28 cellular contexts compared by ENCODE assay signal in the genomic region with DNA sequence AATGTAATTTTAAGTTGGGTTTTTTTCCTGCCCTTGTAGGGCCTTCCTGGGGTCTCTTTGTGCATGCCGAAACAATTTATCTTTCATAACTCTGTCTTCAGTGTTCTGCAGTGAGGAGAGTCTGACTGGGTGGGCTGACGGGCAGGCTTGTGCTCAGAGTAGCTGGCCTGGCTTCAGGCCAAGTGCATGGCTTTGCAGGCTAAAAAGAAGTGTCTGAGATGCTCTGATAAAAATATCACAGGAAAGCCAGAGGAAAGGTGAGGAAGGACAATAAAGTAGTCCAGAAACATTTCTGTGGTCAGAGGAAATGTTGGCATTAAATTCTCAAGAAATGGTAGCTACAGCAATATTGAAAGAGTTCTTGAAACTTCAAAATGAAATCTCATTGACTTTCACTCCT. TPM values are rescaled to one million over a fixed set of nuclear protein-coding genes. Genes with fewer than 3 reads are reported as not detected.
DNase-seq lines count a peak whose midpoint lies in the region; ATAC-seq and TF ChIP-seq lines count a peak whose summit lies in the region.
"Had no signal": no experiment of that assay in that cellular context is flagged by ENCODE, and none has a peak within 500 bp of the region (broad histone marks: within the 10 kb centered on the region; RNA-seq: fewer than 3 reads in every experiment).

No MANE protein-coding gene starts in this region.

- intact Hi-C loops in aorta (cut with DNase I) = loop anchor here in 1 of 2 donors (10.0 kb wide), 1 partner anchor 54 kb away; no protein-coding TSS in a partner anchor

- no peak overlapping the region for H3K4me3 ChIP-seq in BE2C (ENCODE audit: low read depth, low read length)
- H3K4me3 ChIP-seq in astrocyte of the spinal cord (ENCODE audit: low read depth, low read length) = no peak overlapping the region
- no peak overlapping the region for H3K4me3 ChIP-seq in aorta (ENCODE audit: low read length in 2 of 2)
- H3K4me3 ChIP-seq: coronary artery, Peyer's patch, SK-N-MC, skin epidermis, vagina had no signal

- TF ChIP-seq CTCF in BE2C (IDR thresholded peaks at IDR 0.05; ENCODE audit: low read depth, low read length) = no peak
- TF ChIP-seq CTCF in astrocyte of the spinal cord (IDR thresholded peaks at IDR 0.05; ENCODE audit: low read depth, low read length) = no peak

- H3K9me3 ChIP-seq in BE2C (no peaks in the 10 kb centered on the region), aorta (ENCODE audit: control insufficient read depth, low read length) (no peaks in the 10 kb centered on the region)
- H3K9me3 ChIP-seq: Peyer's patch, vagina had no signal

- no peaks in the 10 kb centered on the region for H3K27me3 ChIP-seq in BE2C
- H3K27me3 ChIP-seq in aorta (ENCODE audit: control insufficient read depth in 1 of 2, insufficient read depth in 2 of 2, low read length in 1 of 2) = no peaks in the 10 kb centered on the region
- H3K27me3 ChIP-seq: brain microvascular endothelial cell, Peyer's patch, vagina had no signal

- ATAC-seq in aorta (ENCODE audit: low FRiP score) = no peak
- ATAC-seq: stimulated activated memory B cell treated with anti-CD40 and anti-IgM and Interleukin-4, amounts not matched to agents 10 μg/mL and 1 μg/mL and 100 μg/mL, for 72 hours had no signal

- in situ Hi-C loops in KBM-7 (cut with MboI; ENCODE audit: low pct_unique_long_range_greater_than_20kb, low sequenced_read_pairs) = no loop called here
- in situ Hi-C loops in astrocyte of the spinal cord (cut with HindIII; ENCODE audit: low sequenced_read_pairs) = loop anchor here (25.0 kb wide), 1 partner anchor 176 kb away; no protein-coding TSS in a partner anchor

- WGBS in aorta, 2 donors = 57 to 61% methylated on average over 2 of the region's 2 CpGs

- peaks cover 38% of the 10 kb centered on the region for H3K36me3 ChIP-seq in BE2C
- H3K36me3 ChIP-seq in aorta (ENCODE audit: control insufficient read depth in 1 of 2, insufficient read depth in 2 of 2, low read length in 1 of 2) = no peaks in the 10 kb centered on the region
- H3K36me3 ChIP-seq: brain microvascular endothelial cell, Peyer's patch, vagina had no signal

- no peak overlapping the region for H3K27ac ChIP-seq in aorta (ENCODE audit: low read depth in 1 of 2, low read length in 2 of 2)
- H3K27ac ChIP-seq: brain microvascular endothelial cell, coronary artery, Peyer's patch, SK-N-MC, vagina had no signal

- H3K4me1 ChIP-seq in BE2C (peaks cover 12% of the 10 kb centered on the region), aorta (ENCODE audit: control insufficient read depth in 1 of 2, insufficient read depth in 2 of 2, low read length in 2 of 2) (peaks cover 8 to 22% of the 10 kb centered on the region in 2 donors)
- H3K4me1 ChIP-seq: Peyer's patch, vagina had no signal

- DNase-seq in BE2C (peak; percentile 78), KBM-7 (peak; percentile 55), astrocyte of the spinal cord (ENCODE audit: low read depth, low spot score) (peak; percentile 50), lung microvascular endothelial cell (ENCODE audit: low read depth in 2 of 2) (peak; percentile 35 to 43), aorta (no peak), NCI-H524 (lab: John Stamatoyannopoulos, UW) (no peak), SKM-1 treated with dmso at 0.1 percent for 144 hours (lab: John Stamatoyannopoulos, UW; ENCODE audit: unreplicated experiment) (no peak)
- DNase-seq in activated CD4-positive, CD25-positive, alpha-beta regulatory T cell treated with anti-CD3 and anti-CD28 coated beads, Interleukin-2, amount 50 U/mL, for 72 hours = no peak
- DNase-seq: activated CD4-positive, alpha-beta memory T cell treated with anti-CD3 and anti-CD28 coated beads, Interleukin-2, amount 10 ng/mL, durations not matched to agents 7 days and 5 days; activated effector memory CD4-positive, alpha-beta T cell treated with Interleukin-2 at 50 U/mL for 16 hours; activated naive CD8-positive, alpha-beta T cell treated with anti-CD3 and anti-CD28 coated beads, Interleukin-2, amount 10 ng/mL, durations not matched to agents 7 days and 5 days; brain microvascular endothelial cell; C1 segment of cervical spinal cord; endodermal cell; KG1; MV-4-11; NCI-H187 treated with DMSO at 0.1 percent for 48 hours; NCI-H345; nephron progenitor cell; NK-92 treated with Interleukin-12 subunit alpha and Interleukin-12 subunit beta, amount 100 ng/mL, for 24 hours; Peyer's patch; posterior cingulate gyrus; stimulated activated CD4-positive, alpha-beta T cell treated with anti-CD3 and anti-CD28 coated beads, Interleukin-2, amount 100 ng/mL, for 24 hours had no signal

RNA-seq across cellular contexts. Expression of a gene that starts 25.5 kb away (rescaled TPM):
- polyA plus RNA-seq in BE2C (2012; ENCODE audit: insufficient read depth, insufficient read length, low read depth) = 59.5 TPM
- total RNA-seq in lung microvascular endothelial cell = 24.8 and 30.8 TPM in 2 replicates
- total RNA-seq in aorta = 10 to 100 TPM; 12.2 to 21.1 TPM
- 10 to 100 TPM in 1 of 2 donors, 1 to 10 TPM in 1; 7.5 to 27.9 TPM for polyA plus RNA-seq in aorta
- total RNA-seq: activated CD4-positive, alpha-beta memory T cell treated with anti-CD3 and anti-CD28 coated beads, Interleukin-2, amount 10 ng/mL, durations not matched to agents 7 days and 5 days had no signal

Comparison
In these comparisons a context has a peak if more than half of its experiments do, and no peak if none do; other contexts are left out.
1. DNase-seq: peak in BE2C (single experiment), KBM-7 (single experiment), astrocyte of the spinal cord (single experiment) and lung microvascular endothelial cell (2 of 2); none in aorta (0 of 2), activated CD4-positive, CD25-positive, alpha-beta regulatory T cell treated with anti-CD3 and anti-CD28 coated beads, Interleukin-2, amount 50 U/mL, for 72 hours (single experiment), NCI-H524 (0 of 2) and SKM-1 treated with dmso at 0.1 percent for 144 hours (single experiment).